In the genomic region with DNA sequence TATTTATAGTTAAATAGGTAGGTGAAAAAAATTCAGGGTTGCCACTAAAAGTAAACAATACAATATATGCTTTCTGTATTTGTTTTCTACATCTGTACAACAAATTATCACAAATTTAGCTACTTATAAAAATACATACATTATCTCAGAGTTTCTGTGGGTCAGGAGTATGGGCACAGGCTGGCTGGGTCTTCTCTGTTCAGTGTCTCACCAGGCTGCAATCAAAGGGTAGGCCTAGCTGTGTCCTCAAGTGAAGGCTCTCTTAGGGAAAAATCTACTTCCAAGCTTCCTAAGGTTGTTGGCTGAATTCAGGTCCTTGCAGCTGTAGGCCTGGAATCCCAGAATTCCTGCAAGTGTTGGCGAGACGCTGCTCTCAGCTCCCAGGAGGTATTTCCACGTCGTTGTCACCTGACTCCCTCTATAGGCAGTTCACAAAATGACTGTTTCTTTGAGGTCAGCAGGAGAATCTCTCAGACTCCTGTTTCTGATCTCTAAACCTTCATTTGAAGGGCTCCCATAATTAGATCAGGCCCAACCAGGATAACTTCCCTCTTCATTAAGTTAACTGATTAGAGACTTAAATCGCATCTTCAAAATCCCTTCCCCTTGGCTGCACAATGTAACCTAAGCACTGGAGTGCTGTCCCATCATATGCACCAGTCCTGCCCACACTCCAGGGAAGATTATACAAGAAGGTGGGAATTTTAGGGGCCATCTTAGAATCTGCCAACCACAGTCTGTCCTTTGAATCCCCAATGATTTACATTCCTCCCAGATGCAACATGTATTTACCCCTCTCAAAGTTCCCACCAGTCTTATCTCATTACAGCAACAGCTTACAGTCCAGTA, we compare ENCODE assay signal across 9 cellular contexts.
DNase-seq lines count a peak whose midpoint lies in the region; ATAC-seq and TF ChIP-seq lines count a peak whose summit lies in the region.
"Had no signal": no experiment of that assay in that cellular context is flagged by ENCODE, and none has a peak within 500 bp of the region (broad histone marks: within the 10 kb centered on the region; RNA-seq: fewer than 3 reads in every experiment).

No MANE protein-coding gene starts in this region.

- no peak overlapping the region for H3K9ac ChIP-seq in mesenchymal stem cell (ENCODE audit: low read length)

- H3K4me1 ChIP-seq in mesenchymal stem cell (ENCODE audit: control insufficient read depth, insufficient read depth, low read depth, low read length), result no peaks in the 10 kb centered on the region

- no peak overlapping the region for H3K4me3 ChIP-seq in mesenchymal stem cell (ENCODE audit: insufficient read depth in 1 of 2, low read depth in 1 of 2, low read length in 2 of 2)

- no peak overlapping the region for H2AFZ ChIP-seq in mesenchymal stem cell (ENCODE audit: low read depth, low read length)

- CTCF ChIA-PET in WTC11 (lab: Charles Lee), result interaction anchor here (0.5 to 2.2 kb wide), 16 partner anchors 9 to 828 kb away, joined by 3 to 27 read pairs (median 4); no protein-coding TSS in a partner anchor

- H3K9me3 Mint-ChIP-seq in WTC11, result 0 out of 2 replicates have a peak, but pooled peaks cover 3% of the 10 kb centered on the region

- no peaks in the 10 kb centered on the region for H3K79me1 ChIP-seq in mesenchymal stem cell (replicated peaks; ENCODE audit: low read length, poor library complexity, severe bottlenecking)

- no peak overlapping the region for H4K91ac ChIP-seq in mesenchymal stem cell (ENCODE audit: low read length)

- no peak overlapping the region for H2BK5ac ChIP-seq in mesenchymal stem cell (ENCODE audit: low read depth, low read length, poor library complexity, severe bottlenecking)

- H3K36me3 ChIP-seq in mesenchymal stem cell (ENCODE audit: control insufficient read depth in 1 of 2, insufficient read depth in 2 of 2, low read depth in 1 of 2, low read length in 2 of 2), result no peaks in the 10 kb centered on the region

- TF ChIP-seq CTCF in WTC11 (IDR thresholded peaks at IDR 0.05), result no peak

- no peak overlapping the region for H3K14ac ChIP-seq in mesenchymal stem cell (ENCODE audit: low read length in 2 of 2)

- H3K27ac ChIP-seq in mesenchymal stem cell (ENCODE audit: low read length, poor library complexity, severe bottlenecking), result no peak overlapping the region

- peak overlapping the region; percentile 24 for H3K27ac Mint-ChIP-seq in WTC11
- H3K27ac Mint-ChIP-seq: naive B cell had no signal

- no peak overlapping the region for H2AK5ac ChIP-seq in mesenchymal stem cell (ENCODE audit: low read length, severe bottlenecking)

- no peak overlapping the region for H2BK15ac ChIP-seq in mesenchymal stem cell (ENCODE audit: low read depth, poor library complexity, severe bottlenecking)

- H2BK120ac ChIP-seq in mesenchymal stem cell (ENCODE audit: low read depth, low read length), result no peak overlapping the region

- H3K27me3 ChIP-seq in mesenchymal stem cell (ENCODE audit: control insufficient read depth in 1 of 2, insufficient read depth in 1 of 2, low read length in 2 of 2), result no peaks in the 10 kb centered on the region

- in situ Hi-C loops in KBM-7 (cut with MboI; ENCODE audit: low pct_unique_long_range_greater_than_20kb, low sequenced_read_pairs), result no loop called here

- no peak overlapping the region for H3K4ac ChIP-seq in mesenchymal stem cell (ENCODE audit: low read depth in 1 of 2, low read length in 2 of 2)

- H2BK12ac ChIP-seq in mesenchymal stem cell (ENCODE audit: low read length in 2 of 2), result no peak overlapping the region

- H3K36me3 Mint-ChIP-seq in WTC11, result no peaks in the 10 kb centered on the region

- POLR2A ChIA-PET in WTC11 (lab: Charles Lee), result no interaction called here

- 27% methylated on average over 5 of the region's 5 CpGs for WGBS in mesenchymal stem cell

- no peaks in the 10 kb centered on the region for H3K9me3 ChIP-seq in mesenchymal stem cell (ENCODE audit: control insufficient read depth, low read length)

- H3K27me3 Mint-ChIP-seq in WTC11 (ENCODE audit: low read depth), result no peaks in the 10 kb centered on the region

- peak; percentile 35 for ATAC-seq in GM19468 (IDR thresholded peaks at IDR 0.05; ENCODE audit: extremely low read depth, unreplicated experiment)
- peak; percentile 98 for ATAC-seq in WTC11
- ATAC-seq in GM18873 (IDR thresholded peaks at IDR 0.05; ENCODE audit: low FRiP score, unreplicated experiment), result no peak

- DNase-seq in DMS114 treated with DMSO at 0.1 percent for 48 hours (lab: John Stamatoyannopoulos, UW; ENCODE audit: unreplicated experiment) (peak; percentile 13), KBM-7 (peak; percentile 14), WTC11 (ENCODE audit: low spot score) (peak; percentile 72), mesenchymal stem cell (peak; percentile 40), NCI-H2196 (lab: John Stamatoyannopoulos, UW; ENCODE audit: unreplicated experiment) (no peak), T-helper 1 cell (no peak)
- DNase-seq: naive B cell had no signal

- no peak overlapping the region for H4K8ac ChIP-seq in mesenchymal stem cell (ENCODE audit: low read length)

- no peak overlapping the region for H3K4me2 ChIP-seq in mesenchymal stem cell (ENCODE audit: low read length, poor library complexity, severe bottlenecking)

- H3K18ac ChIP-seq in mesenchymal stem cell (ENCODE audit: low read depth in 1 of 2, low read length in 2 of 2), result no peak overlapping the region

- no peak overlapping the region for H3K23ac ChIP-seq in mesenchymal stem cell (ENCODE audit: low read length in 2 of 2)

- no peak overlapping the region for H3K4me3 Mint-ChIP-seq in WTC11
- H3K4me3 Mint-ChIP-seq: naive B cell had no signal

- H3K4me1 Mint-ChIP-seq in WTC11, result peaks cover 24% of the 10 kb centered on the region
- H3K4me1 Mint-ChIP-seq: naive B cell had no signal

TF ChIP-seq in WTC11, 78 proteins besides CTCF, POLR2A, EP300 and RAD21:
- TF ChIP-seq, protein P1, sequence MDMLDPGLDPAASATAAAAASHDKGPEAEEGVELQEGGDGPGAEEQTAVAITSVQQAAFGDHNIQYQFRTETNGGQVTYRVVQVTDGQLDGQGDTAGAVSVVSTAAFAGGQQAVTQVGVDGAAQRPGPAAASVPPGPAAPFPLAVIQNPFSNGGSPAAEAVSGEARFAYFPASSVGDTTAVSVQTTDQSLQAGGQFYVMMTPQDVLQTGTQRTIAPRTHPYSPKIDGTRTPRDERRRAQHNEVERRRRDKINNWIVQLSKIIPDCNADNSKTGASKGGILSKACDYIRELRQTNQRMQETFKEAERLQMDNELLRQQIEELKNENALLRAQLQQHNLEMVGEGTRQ (CRISPR knock-in tag; IDR thresholded peaks at IDR 0.05), result peak; percentile 67
- TF ChIP-seq, protein P2, sequence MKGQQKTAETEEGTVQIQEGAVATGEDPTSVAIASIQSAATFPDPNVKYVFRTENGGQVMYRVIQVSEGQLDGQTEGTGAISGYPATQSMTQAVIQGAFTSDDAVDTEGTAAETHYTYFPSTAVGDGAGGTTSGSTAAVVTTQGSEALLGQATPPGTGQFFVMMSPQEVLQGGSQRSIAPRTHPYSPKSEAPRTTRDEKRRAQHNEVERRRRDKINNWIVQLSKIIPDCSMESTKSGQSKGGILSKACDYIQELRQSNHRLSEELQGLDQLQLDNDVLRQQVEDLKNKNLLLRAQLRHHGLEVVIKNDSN (CRISPR knock-in tag; IDR thresholded peaks at IDR 0.05), result peak; percentile 63
- TF ChIP-seq, protein P3, sequence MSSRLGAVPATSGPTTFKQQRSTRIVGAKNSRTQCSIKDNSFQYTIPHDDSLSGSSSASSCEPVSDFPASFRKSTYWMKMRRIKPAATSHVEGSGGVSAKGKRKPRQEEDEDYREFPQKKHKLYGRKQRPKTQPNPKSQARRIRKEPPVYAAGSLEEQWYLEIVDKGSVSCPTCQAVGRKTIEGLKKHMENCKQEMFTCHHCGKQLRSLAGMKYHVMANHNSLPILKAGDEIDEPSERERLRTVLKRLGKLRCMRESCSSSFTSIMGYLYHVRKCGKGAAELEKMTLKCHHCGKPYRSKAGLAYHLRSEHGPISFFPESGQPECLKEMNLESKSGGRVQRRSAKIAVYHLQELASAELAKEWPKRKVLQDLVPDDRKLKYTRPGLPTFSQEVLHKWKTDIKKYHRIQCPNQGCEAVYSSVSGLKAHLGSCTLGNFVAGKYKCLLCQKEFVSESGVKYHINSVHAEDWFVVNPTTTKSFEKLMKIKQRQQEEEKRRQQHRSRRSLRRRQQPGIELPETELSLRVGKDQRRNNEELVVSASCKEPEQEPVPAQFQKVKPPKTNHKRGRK (CRISPR knock-in tag; IDR thresholded peaks at IDR 0.05; ENCODE audit: borderline replicate concordance), result no peak

Comparison
In these comparisons a context has a peak if more than half of its experiments do, and no peak if none do; other contexts are left out.
1. DNase-seq: peak in DMS114 treated with DMSO at 0.1 percent for 48 hours (single experiment), KBM-7 (single experiment), WTC11 (single experiment) and mesenchymal stem cell (single experiment); none in NCI-H2196 (single experiment) and T-helper 1 cell (0 of 5).